ENCODE assay signal across 8 cellular contexts in genomic region chr5:78360674-78361225, GRCh38. TPM values are rescaled to one million over a fixed set of nuclear protein-coding genes. Genes with fewer than 3 reads are reported as not detected.
A peak's percentile ranks its signal among the peaks of the same experiment; 100 is the strongest.
DNase-seq lines count a peak whose midpoint lies in the region; ATAC-seq and TF ChIP-seq lines count a peak whose summit lies in the region.

No MANE protein-coding gene starts in this region.

- peak; percentile 30 for ATAC-seq in HG03103 (IDR thresholded peaks at IDR 0.05; ENCODE audit: low read depth, unreplicated experiment)

- WGBS in sigmoid colon, 2 donors = 0% methylated on average over 50 of the region's 50 CpGs

- peak; percentile 67 for DNase-seq in NCI-H2029 (lab: John Stamatoyannopoulos, UW)
- DNase-seq in NCI-H2029 treated with DMSO at 0.1 percent for 48 hours (lab: John Stamatoyannopoulos, UW) = no peak
- DNase-seq in SK-N-DZ (ENCODE audit: low spot score) = peak; percentile 33
- DNase-seq in activated naive CD8-positive, alpha-beta T cell treated with anti-CD3 and anti-CD28 coated beads, Interleukin-2, amount 50 U/mL, for 16 hours (ENCODE audit: low read depth, low spot score) = peak; percentile 44
- DNase-seq in right atrium auricular region (ENCODE audit: low spot score) = no peak
- DNase-seq in sigmoid colon = peak; percentile 75
- no peak for DNase-seq in NCI-H226

- no peaks in the 10 kb centered on the region for H3K27me3 ChIP-seq in right atrium auricular region
- H3K27me3 ChIP-seq in sigmoid colon = no peaks in the 10 kb centered on the region

- H3K4me3 ChIP-seq in right atrium auricular region = peak overlapping the region; percentile 98 to 99
- peak overlapping the region; percentile 83 to 97 (median 88) for H3K4me3 ChIP-seq in sigmoid colon

- no peaks in the 10 kb centered on the region for H3K9me3 ChIP-seq in right atrium auricular region
- no peaks in the 10 kb centered on the region for H3K9me3 ChIP-seq in sigmoid colon

- H3K36me3 ChIP-seq in right atrium auricular region = no peaks in the 10 kb centered on the region
- H3K36me3 ChIP-seq in sigmoid colon = no peaks in the 10 kb centered on the region

- TF ChIP-seq EP300 in sigmoid colon (IDR thresholded peaks at IDR 0.05) = no peak

- H3K27ac ChIP-seq in right atrium auricular region = peak overlapping the region; percentile 92
- peak overlapping the region; percentile 87 to 95 (median 92) for H3K27ac ChIP-seq in sigmoid colon

- TF ChIP-seq CTCF in right atrium auricular region (IDR thresholded peaks at IDR 0.05) = no peak
- no peak for TF ChIP-seq CTCF in sigmoid colon (IDR thresholded peaks at IDR 0.05)

- intact Hi-C loops in sigmoid colon (cut with DNase I) = loop anchor here (1.0 to 10.0 kb wide), 4 partner anchors 66 to 583 kb away; partner anchors contain the start of genes AP3B1, LHFPL2 and TBCA

- H3K4me1 ChIP-seq in right atrium auricular region = peaks cover 0 to 25% of the 10 kb centered on the region in 2 donors
- H3K4me1 ChIP-seq in sigmoid colon = peaks cover 3 to 26% (median 12%) of the 10 kb centered on the region in 4 donors

- no peak for TF ChIP-seq POLR2A in sigmoid colon (IDR thresholded peaks at IDR 0.05)

RNA-seq across cellular contexts. Expression of gene SCAMP1, which starts 0.3 kb away (rescaled TPM):
- polyA plus RNA-seq in SK-N-DZ (2014; cell fraction: cytosol; rRNA removed) = 75.7 and 79.5 TPM in 2 replicates
- 23.1 and 23.6 TPM in 2 replicates for polyA plus RNA-seq in SK-N-DZ (2014; cell fraction: nucleus; rRNA removed)
- total RNA-seq in right atrium auricular region (10 to 100 TPM; 21.0 to 39.3 TPM), sigmoid colon (10 to 100 TPM; 31.0 to 45.3 (median 37.7) TPM)
- 1 to 10 TPM; 3.9 to 7.9 (median 7.2) TPM for polyA plus RNA-seq in sigmoid colon

Comparison
In these comparisons a context has a peak if more than half of its experiments do, and no peak if none do; other contexts are left out.
1. DNase-seq: peak in NCI-H2029 (single experiment), SK-N-DZ (single experiment), activated naive CD8-positive, alpha-beta T cell treated with anti-CD3 and anti-CD28 coated beads, Interleukin-2, amount 50 U/mL, for 16 hours (single experiment) and sigmoid colon (single experiment); none in NCI-H2029 treated with DMSO at 0.1 percent for 48 hours (single experiment), right atrium auricular region (single experiment) and NCI-H226 (single experiment).